In genomic region chr5:92969191-92969780, GRCh38 we compare ENCODE assay signal across 1 cellular context.
TF ChIP-seq lines count a peak whose summit lies in the region.

No MANE protein-coding gene starts in this region.

TF ChIP-seq in HepG2, 621 proteins besides CTCF, POLR2A, EP300 and RAD21 (continued from another document and continues in another):
- TF ChIP-seq, protein P1, sequence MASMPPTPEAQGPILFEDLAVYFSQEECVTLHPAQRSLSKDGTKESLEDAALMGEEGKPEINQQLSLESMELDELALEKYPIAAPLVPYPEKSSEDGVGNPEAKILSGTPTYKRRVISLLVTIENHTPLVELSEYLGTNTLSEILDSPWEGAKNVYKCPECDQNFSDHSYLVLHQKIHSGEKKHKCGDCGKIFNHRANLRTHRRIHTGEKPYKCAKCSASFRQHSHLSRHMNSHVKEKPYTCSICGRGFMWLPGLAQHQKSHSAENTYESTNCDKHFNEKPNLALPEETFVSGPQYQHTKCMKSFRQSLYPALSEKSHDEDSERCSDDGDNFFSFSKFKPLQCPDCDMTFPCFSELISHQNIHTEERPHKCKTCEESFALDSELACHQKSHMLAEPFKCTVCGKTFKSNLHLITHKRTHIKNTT (CRISPR knock-in tag; IDR thresholded peaks at IDR 0.05), result no peak
- TF ChIP-seq, protein P2, sequence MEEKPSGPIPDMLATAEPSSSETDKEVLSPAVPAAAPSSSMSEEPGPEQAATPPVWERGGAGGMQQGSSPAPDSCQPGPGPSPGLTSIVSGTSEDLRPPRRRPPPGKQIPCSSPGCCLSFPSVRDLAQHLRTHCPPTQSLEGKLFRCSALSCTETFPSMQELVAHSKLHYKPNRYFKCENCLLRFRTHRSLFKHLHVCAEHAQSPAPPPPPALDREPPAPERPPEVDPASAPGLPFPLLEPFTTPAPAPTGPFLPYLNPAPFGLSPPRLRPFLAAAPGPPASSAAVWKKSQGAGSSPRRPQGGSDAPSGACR (CRISPR knock-in tag; IDR thresholded peaks at IDR 0.05), result peak; percentile 56; the same call in 1 of the 2 replicates
- TF ChIP-seq SMYD3 (CRISPR knock-in tag; IDR thresholded peaks at IDR 0.05) (0 out of 2 replicates have a peak, but pooled peaks have one; percentile 19), AFF4 (CRISPR knock-in tag; IDR thresholded peaks at IDR 0.05) (no peak), KMT2A (CRISPR knock-in tag; IDR thresholded peaks at IDR 0.05) (no peak), CBX1 (IDR thresholded peaks at IDR 0.05; ENCODE audit: low read depth) (no peak), ZNF747 (CRISPR knock-in tag; IDR thresholded peaks at IDR 0.05; ENCODE audit: borderline replicate concordance) (no peak), ZBTB1 (CRISPR knock-in tag; IDR thresholded peaks at IDR 0.05; ENCODE audit: borderline replicate concordance) (no peak), STAG1 (CRISPR knock-in tag; IDR thresholded peaks at IDR 0.05) (no peak), NFYC (CRISPR knock-in tag; IDR thresholded peaks at IDR 0.05) (no peak), ZBTB40 (IDR thresholded peaks at IDR 0.05) (no peak), ZBTB40 (CRISPR knock-in tag; IDR thresholded peaks at IDR 0.05) (no peak), ATF2 (CRISPR knock-in tag; IDR thresholded peaks at IDR 0.05) (no peak), ZNF614 (CRISPR knock-in tag; IDR thresholded peaks at IDR 0.05; ENCODE audit: borderline replicate concordance) (no peak), ZNF362 (CRISPR knock-in tag; IDR thresholded peaks at IDR 0.05; ENCODE audit: borderline replicate concordance) (no peak), ZNF343 (CRISPR knock-in tag; IDR thresholded peaks at IDR 0.05) (no peak), FOXA1 (IDR thresholded peaks at IDR 0.05) (no peak), FOXA1 (CRISPR knock-in tag; IDR thresholded peaks at IDR 0.05) (no peak), NPAS2 (CRISPR knock-in tag; IDR thresholded peaks at IDR 0.05; ENCODE audit: borderline replicate concordance) (no peak), ZNF775 (CRISPR knock-in tag; IDR thresholded peaks at IDR 0.05; ENCODE audit: borderline replicate concordance) (no peak), RBFOX2 (IDR thresholded peaks at IDR 0.05; ENCODE audit: low read depth, low read length) (peak; percentile 26; the same call in 1 of the 2 replicates), PAWR (CRISPR knock-in tag; IDR thresholded peaks at IDR 0.05; ENCODE audit: borderline replicate concordance) (no peak), REL (CRISPR knock-in tag; conservative IDR thresholded peaks at IDR 0.05) (no peak)
- TF ChIP-seq, protein P3, sequence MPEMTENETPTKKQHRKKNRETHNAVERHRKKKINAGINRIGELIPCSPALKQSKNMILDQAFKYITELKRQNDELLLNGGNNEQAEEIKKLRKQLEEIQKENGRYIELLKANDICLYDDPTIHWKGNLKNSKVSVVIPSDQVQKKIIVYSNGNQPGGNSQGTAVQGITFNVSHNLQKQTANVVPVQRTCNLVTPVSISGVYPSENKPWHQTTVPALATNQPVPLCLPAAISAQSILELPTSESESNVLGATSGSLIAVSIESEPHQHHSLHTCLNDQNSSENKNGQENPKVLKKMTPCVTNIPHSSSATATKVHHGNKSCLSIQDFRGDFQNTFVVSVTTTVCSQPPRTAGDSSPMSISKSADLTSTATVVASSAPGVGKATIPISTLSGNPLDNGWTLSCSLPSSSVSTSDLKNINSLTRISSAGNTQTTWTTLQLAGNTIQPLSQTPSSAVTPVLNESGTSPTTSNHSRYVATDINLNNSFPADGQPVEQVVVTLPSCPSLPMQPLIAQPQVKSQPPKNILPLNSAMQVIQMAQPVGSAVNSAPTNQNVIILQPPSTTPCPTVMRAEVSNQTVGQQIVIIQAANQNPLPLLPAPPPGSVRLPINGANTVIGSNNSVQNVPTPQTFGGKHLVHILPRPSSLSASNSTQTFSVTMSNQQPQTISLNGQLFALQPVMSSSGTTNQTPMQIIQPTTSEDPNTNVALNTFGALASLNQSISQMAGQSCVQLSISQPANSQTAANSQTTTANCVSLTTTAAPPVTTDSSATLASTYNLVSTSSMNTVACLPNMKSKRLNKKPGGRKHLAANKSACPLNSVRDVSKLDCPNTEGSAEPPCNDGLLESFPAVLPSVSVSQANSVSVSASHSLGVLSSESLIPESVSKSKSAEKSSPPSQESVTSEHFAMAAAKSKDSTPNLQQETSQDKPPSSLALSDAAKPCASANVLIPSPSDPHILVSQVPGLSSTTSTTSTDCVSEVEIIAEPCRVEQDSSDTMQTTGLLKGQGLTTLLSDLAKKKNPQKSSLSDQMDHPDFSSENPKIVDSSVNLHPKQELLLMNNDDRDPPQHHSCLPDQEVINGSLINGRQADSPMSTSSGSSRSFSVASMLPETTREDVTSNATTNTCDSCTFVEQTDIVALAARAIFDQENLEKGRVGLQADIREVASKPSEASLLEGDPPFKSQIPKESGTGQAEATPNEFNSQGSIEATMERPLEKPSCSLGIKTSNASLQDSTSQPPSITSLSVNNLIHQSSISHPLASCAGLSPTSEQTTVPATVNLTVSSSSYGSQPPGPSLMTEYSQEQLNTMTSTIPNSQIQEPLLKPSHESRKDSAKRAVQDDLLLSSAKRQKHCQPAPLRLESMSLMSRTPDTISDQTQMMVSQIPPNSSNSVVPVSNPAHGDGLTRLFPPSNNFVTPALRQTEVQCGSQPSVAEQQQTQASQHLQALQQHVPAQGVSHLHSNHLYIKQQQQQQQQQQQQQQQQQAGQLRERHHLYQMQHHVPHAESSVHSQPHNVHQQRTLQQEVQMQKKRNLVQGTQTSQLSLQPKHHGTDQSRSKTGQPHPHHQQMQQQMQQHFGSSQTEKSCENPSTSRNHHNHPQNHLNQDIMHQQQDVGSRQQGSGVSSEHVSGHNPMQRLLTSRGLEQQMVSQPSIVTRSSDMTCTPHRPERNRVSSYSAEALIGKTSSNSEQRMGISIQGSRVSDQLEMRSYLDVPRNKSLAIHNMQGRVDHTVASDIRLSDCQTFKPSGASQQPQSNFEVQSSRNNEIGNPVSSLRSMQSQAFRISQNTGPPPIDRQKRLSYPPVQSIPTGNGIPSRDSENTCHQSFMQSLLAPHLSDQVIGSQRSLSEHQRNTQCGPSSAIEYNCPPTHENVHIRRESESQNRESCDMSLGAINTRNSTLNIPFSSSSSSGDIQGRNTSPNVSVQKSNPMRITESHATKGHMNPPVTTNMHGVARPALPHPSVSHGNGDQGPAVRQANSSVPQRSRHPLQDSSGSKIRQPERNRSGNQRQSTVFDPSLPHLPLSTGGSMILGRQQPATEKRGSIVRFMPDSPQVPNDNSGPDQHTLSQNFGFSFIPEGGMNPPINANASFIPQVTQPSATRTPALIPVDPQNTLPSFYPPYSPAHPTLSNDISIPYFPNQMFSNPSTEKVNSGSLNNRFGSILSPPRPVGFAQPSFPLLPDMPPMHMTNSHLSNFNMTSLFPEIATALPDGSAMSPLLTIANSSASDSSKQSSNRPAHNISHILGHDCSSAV (CRISPR knock-in tag; IDR thresholded peaks at IDR 0.05; ENCODE audit: borderline replicate concordance), result no peak
- TF ChIP-seq, protein P4, sequence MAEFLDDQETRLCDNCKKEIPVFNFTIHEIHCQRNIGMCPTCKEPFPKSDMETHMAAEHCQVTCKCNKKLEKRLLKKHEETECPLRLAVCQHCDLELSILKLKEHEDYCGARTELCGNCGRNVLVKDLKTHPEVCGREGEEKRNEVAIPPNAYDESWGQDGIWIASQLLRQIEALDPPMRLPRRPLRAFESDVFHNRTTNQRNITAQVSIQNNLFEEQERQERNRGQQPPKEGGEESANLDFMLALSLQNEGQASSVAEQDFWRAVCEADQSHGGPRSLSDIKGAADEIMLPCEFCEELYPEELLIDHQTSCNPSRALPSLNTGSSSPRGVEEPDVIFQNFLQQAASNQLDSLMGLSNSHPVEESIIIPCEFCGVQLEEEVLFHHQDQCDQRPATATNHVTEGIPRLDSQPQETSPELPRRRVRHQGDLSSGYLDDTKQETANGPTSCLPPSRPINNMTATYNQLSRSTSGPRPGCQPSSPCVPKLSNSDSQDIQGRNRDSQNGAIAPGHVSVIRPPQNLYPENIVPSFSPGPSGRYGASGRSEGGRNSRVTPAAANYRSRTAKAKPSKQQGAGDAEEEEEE (CRISPR knock-in tag; IDR thresholded peaks at IDR 0.05; ENCODE audit: borderline replicate concordance), result no peak
